Comparison of ENCODE assay signal across 25 cellular contexts in genomic region chr1:39084191-39084590, GRCh38.
"Had no signal": no experiment of that assay in that cellular context is flagged by ENCODE, and none has a peak within 500 bp of the region (broad histone marks: within the 10 kb centered on the region; RNA-seq: fewer than 3 reads in every experiment).

No MANE protein-coding gene starts in this region.

- H3K27ac ChIP-seq: epithelial cell of prostate, esophagus muscularis mucosa, foreskin keratinocyte, gastroesophageal sphincter, heart left ventricle, hepatocyte, psoas muscle, skin epidermis, suprapubic skin, transverse colon, vagina had no signal

- H3K4me1 ChIP-seq: foreskin keratinocyte had no signal

- DNase-seq: cerebellar nuclear complex; effector CD8-positive, alpha-beta T cell; endodermal cell; foreskin keratinocyte; heart left ventricle; kidney; mesenchymal stem cell; mucosa of descending colon; naive thymus-derived CD4-positive, alpha-beta T cell; nephron progenitor cell; psoas muscle; right cardiac atrium; stimulated activated CD4-positive, alpha-beta T cell treated with anti-CD3 and anti-CD28 coated beads, Interleukin-15, amount 100 ng/mL, for 24 hours; stimulated activated CD4-positive, alpha-beta T cell treated with anti-CD3 and anti-CD28 coated beads, Interleukin-2, amount 100 ng/mL, for 48 hours; stimulated activated naive CD4-positive, alpha-beta T cell; stimulated activated naive CD8-positive, alpha-beta T cell treated with anti-CD3 and anti-CD28 coated beads, Interleukin-15, amount 100 ng/mL, for 72 hours; transverse colon had no signal

- H3K27me3 ChIP-seq: vagina had no signal

- H3K4me3 ChIP-seq: esophagus muscularis mucosa, gastroesophageal sphincter, heart left ventricle, hepatocyte, mucosa of descending colon, psoas muscle, skin epidermis, suprapubic skin, transverse colon, vagina had no signal

- H3K4me2 ChIP-seq: hepatocyte had no signal

- H3K36me3 ChIP-seq: esophagus muscularis mucosa, gastroesophageal sphincter, heart left ventricle, suprapubic skin, transverse colon, vagina had no signal

- ATAC-seq: foreskin keratinocyte; gastroesophageal sphincter; heart left ventricle; left lobe of liver; mucosa of descending colon; naive thymus-derived CD4-positive, alpha-beta T cell; psoas muscle; right cardiac atrium; stimulated activated naive CD8-positive, alpha-beta T cell treated with anti-CD3 and anti-CD28 coated beads, Interleukin-15, amount 100 ng/mL, for 72 hours had no signal

- H2AFZ ChIP-seq: hepatocyte had no signal

- H3K9me3 ChIP-seq: esophagus muscularis mucosa, gastroesophageal sphincter, heart left ventricle, mucosa of descending colon, psoas muscle, suprapubic skin, transverse colon, vagina had no signal
